Comparison of ENCODE assay signal across 13 cellular contexts in the genomic region with DNA sequence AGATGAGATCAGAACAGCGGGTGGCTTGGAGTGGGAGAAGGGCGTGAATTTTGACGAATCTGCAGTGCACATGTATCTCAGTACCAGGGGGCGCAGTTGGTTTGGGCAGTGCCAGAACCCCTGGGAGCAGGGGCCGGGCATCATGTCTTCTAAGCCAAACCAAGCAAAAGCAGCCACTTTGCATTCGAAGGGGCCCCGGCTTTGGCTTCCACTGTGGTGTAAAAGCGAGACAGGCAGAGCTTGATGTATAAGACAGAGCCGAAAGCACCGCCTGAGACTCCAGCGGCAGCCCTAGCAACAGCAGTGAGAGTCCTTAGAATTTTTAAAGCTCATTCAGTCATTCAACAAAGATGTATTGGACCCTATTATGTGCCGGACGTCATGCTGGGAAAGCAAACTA. TPM values are rescaled to one million over a fixed set of nuclear protein-coding genes. Genes with fewer than 3 reads are reported as not detected.
DNase-seq lines count a peak whose midpoint lies in the region; ATAC-seq and TF ChIP-seq lines count a peak whose summit lies in the region.
"Had no signal": no experiment of that assay in that cellular context is flagged by ENCODE, and none has a peak within 500 bp of the region (broad histone marks: within the 10 kb centered on the region; RNA-seq: fewer than 3 reads in every experiment).

No MANE protein-coding gene starts in this region.

- no TSS peak for BruUV-seq in mammary epithelial cell (replicated peaks; lab: Mats Ljungman, UMichigan)

- in situ Hi-C loops in mammary epithelial cell (cut with MboI; ENCODE audit: low sequenced_read_pairs in 2 of 2): loop anchor here in 1 of 2 donors (5.0 kb wide), 1 partner anchor 78 kb away; no protein-coding TSS in a partner anchor

- H3K36me3 ChIP-seq in fibroblast of lung (ENCODE audit: control insufficient read depth, insufficient read depth, low read length) (no peaks in the 10 kb centered on the region), mammary epithelial cell (ENCODE audit: insufficient read depth, low read length) (no peaks in the 10 kb centered on the region), MG63 (no peaks in the 10 kb centered on the region)
- H3K36me3 ChIP-seq: left lung, ovary had no signal

- no peak for TF ChIP-seq CTCF in fibroblast of lung (conservative IDR thresholded peaks at IDR 0.05 in 1 of 2, IDR thresholded peaks at IDR 0.05 in 1 of 2; ENCODE audit: low read depth in 1 of 2, low read length in 2 of 2)
- TF ChIP-seq CTCF in mammary epithelial cell (conservative IDR thresholded peaks at IDR 0.05 in 1 of 2, IDR thresholded peaks at IDR 0.05 in 1 of 2; ENCODE audit: extremely low read depth in 1 of 2, insufficient read depth in 1 of 2, low read depth in 1 of 2, low read length in 2 of 2): no peak

- H3K4me3 ChIP-seq in fibroblast of lung (replicated peaks in 1 of 4; ENCODE audit: control extremely low read depth in 1 of 4, insufficient read depth in 1 of 4, low read depth in 3 of 4, low read length in 4 of 4) (no peak overlapping the region), mammary epithelial cell (replicated peaks in 1 of 3; ENCODE audit: insufficient read depth in 1 of 3, low read depth in 2 of 3, low read length in 3 of 3) (no peak overlapping the region), MG63 (no peak overlapping the region)
- H3K4me3 ChIP-seq: left lung, ovary had no signal

- H3K27ac ChIP-seq in fibroblast of lung (ENCODE audit: insufficient read depth, low read length) (no peak overlapping the region), mammary epithelial cell (ENCODE audit: insufficient read depth, low read depth, low read length) (no peak overlapping the region)
- H3K27ac ChIP-seq: left lung, ovary had no signal

- no peak for ATAC-seq in GM19023 (IDR thresholded peaks at IDR 0.05; ENCODE audit: unreplicated experiment)
- ATAC-seq: left lung had no signal

- H3K9me3 ChIP-seq in fibroblast of lung (ENCODE audit: control insufficient read depth, insufficient read depth, low read depth, low read length) (no peaks in the 10 kb centered on the region), mammary epithelial cell (replicated peaks; ENCODE audit: insufficient read depth, low read length) (no peaks in the 10 kb centered on the region), MG63 (no peaks in the 10 kb centered on the region)
- H3K9me3 ChIP-seq: left lung, ovary had no signal

- peak; percentile 2 for DNase-seq in stimulated activated CD4-positive, alpha-beta T cell treated with anti-CD3 and anti-CD28 coated beads, Interleukin-1b, Interleukin-23, amount 100 ng/mL, for 48 hours
- no peak for DNase-seq in stimulated activated CD4-positive, alpha-beta T cell treated with anti-CD3 and anti-CD28 coated beads, Interleukin-4, amount 100 ng/mL, for 24 hours
- peak; percentile 40 for DNase-seq in M059J (ENCODE audit: low read depth)
- DNase-seq in fibroblast of lung (ENCODE audit: low read depth in 2 of 2): no peak
- DNase-seq in activated CD4-positive, CD25-positive, alpha-beta regulatory T cell (lab: John Stamatoyannopoulos, UW): no peak
- DNase-seq in mammary epithelial cell: no peak
- no peak for DNase-seq in MG63
- DNase-seq: C1 segment of cervical spinal cord, H7, left lung, NCI-H187 had no signal

- CTCF ChIA-PET in mammary epithelial cell (lab: Charles Lee; ENCODE audit: low non-redundant PET): interaction anchor here (1.1 kb wide), 1 partner anchor 104 kb away, joined by 7 read pairs; no protein-coding TSS in a partner anchor

- H4K20me1 ChIP-seq in fibroblast of lung (ENCODE audit: control insufficient read depth, extremely low read depth, insufficient read depth, low read length) (no peaks in the 10 kb centered on the region), mammary epithelial cell (ENCODE audit: insufficient read depth, low read length) (no peaks in the 10 kb centered on the region)

- peaks cover under 1% of the 10 kb centered on the region for H3K27me3 ChIP-seq in fibroblast of lung (ENCODE audit: control insufficient read depth, insufficient read depth, low read length)
- no peaks in the 10 kb centered on the region for H3K27me3 ChIP-seq in mammary epithelial cell (ENCODE audit: insufficient read depth, low read length)
- H3K27me3 ChIP-seq in MG63: no peaks in the 10 kb centered on the region
- H3K27me3 ChIP-seq: ovary had no signal

- H3K4me2 ChIP-seq in fibroblast of lung (ENCODE audit: extremely low read depth, insufficient read depth, low read length) (no peak overlapping the region), mammary epithelial cell (ENCODE audit: insufficient read depth, low read depth, low read length) (no peak overlapping the region)

- peaks cover 6% of the 10 kb centered on the region for H3K79me2 ChIP-seq in fibroblast of lung (ENCODE audit: control insufficient read depth, insufficient read depth, low read length)
- H3K79me2 ChIP-seq in mammary epithelial cell (ENCODE audit: insufficient read depth, low read length): no peaks in the 10 kb centered on the region

- WGBS in mammary epithelial cell (ENCODE audit: low coverage, missing lambda C conversion rate): 87% methylated on average over 11 of the region's 13 CpGs

- dilution Hi-C loops in mammary epithelial cell (cut with HindIII; ENCODE audit: low sequenced_read_pairs): loop anchor here (10.0 kb wide), 1 partner anchor 60 kb away; no protein-coding TSS in a partner anchor

- intact Hi-C loops in mammary epithelial cell (cut with micrococcal nuclease): loop anchor here (10.0 kb wide), 3 partner anchors 300 to 610 kb away; no protein-coding TSS in a partner anchor

- H3K4me1 ChIP-seq in fibroblast of lung (ENCODE audit: control insufficient read depth, extremely low read depth, insufficient read depth, low read length): peaks cover 14% of the 10 kb centered on the region
- peaks cover 14% of the 10 kb centered on the region for H3K4me1 ChIP-seq in mammary epithelial cell (ENCODE audit: insufficient read depth, low read length)

- no peak overlapping the region for H3K9ac ChIP-seq in fibroblast of lung (ENCODE audit: insufficient read depth, low read length)
- H3K9ac ChIP-seq in mammary epithelial cell (ENCODE audit: insufficient read depth, low read length): no peak overlapping the region

- H2AFZ ChIP-seq in fibroblast of lung (ENCODE audit: low read length): peak overlapping the region; percentile 32
- no peak overlapping the region for H2AFZ ChIP-seq in mammary epithelial cell (ENCODE audit: low read depth, low read length)

RNA-seq across cellular contexts. Expression of a gene that starts 3.8 kb away (rescaled TPM):
- total RNA-seq in M059J (2014; rRNA removed; shearing (Covaris generic)): 6.3 and 10.3 TPM in 2 replicates
- total RNA-seq in fibroblast of lung (12.3 and 21.8 TPM in 2 replicates), mammary epithelial cell (10 to 100 TPM in 1 of 2 donors, 1 to 10 TPM in 1; 3.5 to 16.7 TPM)
- polyA plus RNA-seq in fibroblast of lung (9.3 and 13.9 TPM in 2 replicates), mammary epithelial cell (5.2 TPM)
- 8.3 and 9.9 TPM in 2 replicates for polyA plus RNA-seq in fibroblast of lung (2012)
- polyA minus RNA-seq in fibroblast of lung (ENCODE audit: low replicate concordance) (46.8 and 86.3 TPM in 2 replicates), mammary epithelial cell (14.6 TPM)
- total RNA-seq in MG63 (2014; rRNA removed; shearing (Covaris generic); ENCODE audit: low replicate concordance): 6.6 and 7.3 TPM in 2 replicates

Comparison
In these comparisons a context has a peak if more than half of its experiments do, and no peak if none do; other contexts are left out.
1. DNase-seq: peak in stimulated activated CD4-positive, alpha-beta T cell treated with anti-CD3 and anti-CD28 coated beads, Interleukin-1b, Interleukin-23, amount 100 ng/mL, for 48 hours (single experiment) and M059J (single experiment); none in stimulated activated CD4-positive, alpha-beta T cell treated with anti-CD3 and anti-CD28 coated beads, Interleukin-4, amount 100 ng/mL, for 24 hours (single experiment), fibroblast of lung (0 of 2), activated CD4-positive, CD25-positive, alpha-beta regulatory T cell (0 of 4), mammary epithelial cell (single experiment) and MG63 (single experiment).